8 cellular contexts compared by ENCODE assay signal in the genomic region with DNA sequence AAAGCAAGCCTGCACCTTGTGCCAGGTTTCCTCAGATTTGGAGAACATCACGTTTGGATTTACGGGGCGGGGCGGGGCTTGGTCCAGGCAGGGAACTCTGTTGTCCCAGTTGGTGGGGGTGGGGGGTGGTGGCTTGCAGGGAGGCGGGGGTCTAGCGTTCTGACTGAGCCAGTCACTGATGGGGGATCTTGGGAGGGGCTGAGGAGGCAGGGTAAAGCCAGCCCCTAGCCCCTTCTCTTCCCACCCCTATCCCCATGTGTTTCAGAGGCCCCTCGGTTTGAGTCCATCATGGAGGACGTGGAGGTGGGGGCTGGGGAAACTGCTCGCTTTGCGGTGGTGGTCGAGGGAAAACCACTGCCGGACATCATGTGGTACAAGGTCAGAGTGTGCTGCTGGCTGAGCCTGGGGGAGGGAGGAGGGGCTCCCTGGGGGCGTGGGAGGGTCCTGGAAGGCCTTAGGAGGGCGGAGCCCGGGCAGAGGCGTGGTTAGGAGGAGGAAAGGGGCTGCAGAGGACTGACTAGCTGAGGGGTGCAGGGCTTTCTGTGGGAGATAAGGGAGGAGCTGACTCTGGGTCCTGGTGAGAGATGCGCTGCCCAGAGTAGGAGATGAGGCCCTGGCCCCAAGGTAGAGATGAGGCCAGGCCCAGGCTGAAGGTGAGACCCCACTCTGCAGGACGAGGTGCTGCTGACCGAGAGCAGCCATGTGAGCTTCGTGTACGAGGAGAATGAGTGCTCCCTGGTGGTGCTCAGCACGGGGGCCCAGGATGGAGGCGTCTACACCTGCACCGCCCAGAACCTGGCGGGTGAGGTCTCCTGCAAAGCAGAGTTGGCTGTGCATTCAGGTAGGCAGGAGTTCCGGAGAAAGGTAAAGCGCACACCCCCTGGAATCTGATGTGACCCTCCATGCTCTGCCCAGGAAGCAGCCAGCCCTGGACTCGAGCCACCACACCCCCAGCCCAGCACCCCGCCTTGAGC. TPM values are rescaled to one million over a fixed set of nuclear protein-coding genes. Genes with fewer than 3 reads are reported as not detected.
DNase-seq lines count a peak whose midpoint lies in the region; ATAC-seq and TF ChIP-seq lines count a peak whose summit lies in the region.
"Had no signal": no experiment of that assay in that cellular context is flagged by ENCODE, and none has a peak within 500 bp of the region (broad histone marks: within the 10 kb centered on the region; RNA-seq: fewer than 3 reads in every experiment).

No MANE protein-coding gene starts in this region.

- no peaks in the 10 kb centered on the region for H3K9me3 ChIP-seq in IMR-90 (ENCODE audit: control insufficient read depth, insufficient read depth, low read length)
- H3K9me3 ChIP-seq in esophagus muscularis mucosa: no peaks in the 10 kb centered on the region
- no peaks in the 10 kb centered on the region for H3K9me3 ChIP-seq in ovary

- peaks cover 14% of the 10 kb centered on the region for H3K27me3 Mint-ChIP-seq in T-helper 2 cell treated with Interferon-gamma antibody and Interleukin-4, amounts not matched to agents 5 μg/mL and 100 μg/mL, for 36 hours (ENCODE audit: low read depth)

- peaks cover 3% of the 10 kb centered on the region; the same call in 1 of the 2 replicates for H3K4me1 ChIP-seq in IMR-90 (ENCODE audit: control insufficient read depth, insufficient read depth, low read length)
- H3K4me1 ChIP-seq in esophagus muscularis mucosa: peaks cover 8 to 58% (median 37%) of the 10 kb centered on the region in 4 donors
- peaks cover 3% of the 10 kb centered on the region for H3K4me1 ChIP-seq in ovary (ENCODE audit: insufficient read depth)

- H3K18ac ChIP-seq in IMR-90 (ENCODE audit: low read depth, low read length): no peak overlapping the region

- DNase-seq in IMR-90: no peak
- DNase-seq in esophagus muscularis mucosa (ENCODE audit: extremely low spot score): no peak
- peak in 3 of 5 donors; percentile 19 to 68 (median 59) for DNase-seq in ovary
- DNase-seq in OCI-M2 (lab: John Stamatoyannopoulos, UW; ENCODE audit: unreplicated experiment): no peak
- no peak for DNase-seq in T-helper 2 cell treated with Interferon-gamma antibody and Interleukin-4, amounts not matched to agents 5 μg/mL and 100 μg/mL, for 36 hours (ENCODE audit: low spot score)
- no peak for DNase-seq in activated gamma-delta T cell (lab: John Stamatoyannopoulos, UW)

- WGBS in IMR-90 (ENCODE audit: extremely low coverage in 2 of 2, insufficient read length in 1 of 2), 2 experiments: 87% methylated on average over 6 of the region's 29 CpGs; no CpG with 5 or more reads in 1 of the 2 experiments
- WGBS in esophagus muscularis mucosa: 45% methylated on average over 27 of the region's 29 CpGs
- WGBS in ovary, 3 donors: 42 to 49% (median 43%) methylated on average over 29 of the region's 29 CpGs

- H3K4me2 ChIP-seq in IMR-90 (ENCODE audit: low read depth, low read length): no peak overlapping the region

- BruUV-seq in IMR-90 (replicated peaks; lab: Mats Ljungman, UMichigan): no TSS peak

- no peak for ATAC-seq in IMR-90 (ENCODE audit: low read depth)

- no peak for TF ChIP-seq RAD21 in IMR-90 (IDR thresholded peaks at IDR 0.05; ENCODE audit: low read length)

- dilution Hi-C loops in IMR-90 (cut with HindIII; ENCODE audit: low sequenced_read_pairs, unreplicated experiment): no loop called here

- H3K9me1 ChIP-seq in IMR-90 (ENCODE audit: insufficient read depth, low read length): no peaks in the 10 kb centered on the region

- H3K27ac ChIP-seq in IMR-90 (ENCODE audit: insufficient read depth, low read length): no peak overlapping the region
- H3K27ac ChIP-seq in esophagus muscularis mucosa (replicated peaks in 1 of 4): peak overlapping the region; percentile 60 to 99 (median 94)
- H3K27ac ChIP-seq in ovary: no peak overlapping the region

- no peaks in the 10 kb centered on the region; the same call in 1 of the 2 replicates for H4K20me1 ChIP-seq in IMR-90 (ENCODE audit: insufficient read depth, low read length)

- TF ChIP-seq POLR2A in IMR-90 (IDR thresholded peaks at IDR 0.05; ENCODE audit: low read depth, low read length) (no peak), esophagus muscularis mucosa (IDR thresholded peaks at IDR 0.05; ENCODE audit: low read depth) (no peak), ovary (IDR thresholded peaks at IDR 0.05) (no peak)

- H2AK5ac ChIP-seq in IMR-90 (ENCODE audit: low read depth, low read length): no peak overlapping the region

- H3K56ac ChIP-seq in IMR-90 (ENCODE audit: extremely low read depth, insufficient read depth, low read length): no peak overlapping the region

- CTCF ChIA-PET in IMR-90 (lab: Yijun Ruan, JAX): interaction anchor here (0.6 to 1.8 kb wide), 5 partner anchors 9 to 74 kb away, joined by 3 to 5 read pairs (median 3); no protein-coding TSS in a partner anchor

- no peak for TF ChIP-seq EP300 in esophagus muscularis mucosa (IDR thresholded peaks at IDR 0.05)
- TF ChIP-seq EP300 in ovary (IDR thresholded peaks at IDR 0.05): no peak

- no peak overlapping the region for H2BK20ac ChIP-seq in IMR-90 (ENCODE audit: low read depth, low read length)

- H4K5ac ChIP-seq in IMR-90 (ENCODE audit: low read depth, low read length): no peak overlapping the region

- no peak overlapping the region for H2BK5ac ChIP-seq in IMR-90 (ENCODE audit: low read depth, low read length, poor library complexity, severe bottlenecking)

- H3K9ac ChIP-seq in IMR-90 (ENCODE audit: low read depth, low read length): no peak overlapping the region

- no peak overlapping the region; the same call in 1 of the 2 replicates for H3K4ac ChIP-seq in IMR-90 (ENCODE audit: low read depth, low read length)

- no peak overlapping the region for H3K14ac ChIP-seq in IMR-90 (replicated peaks; ENCODE audit: low read depth, low read length)

- no peak overlapping the region for H3K23ac ChIP-seq in IMR-90 (ENCODE audit: low read depth, low read length)

- no peak overlapping the region for H3K4me3 Mint-ChIP-seq in T-helper 2 cell treated with Interferon-gamma antibody and Interleukin-4, amounts not matched to agents 5 μg/mL and 100 μg/mL, for 36 hours
- H3K4me3 Mint-ChIP-seq: activated T-helper 17 cell treated with anti-CD3 and anti-CD28 coated beads, Interleukin-2, amount 50 U/mL, for 72 hours; dendritic cell treated with granulocyte-macrophage colony-stimulating factor and Interleukin-4, amounts not matched to agents 40 ng/mL and 50 ng/mL, for 4 days had no signal

- H4K91ac ChIP-seq in IMR-90 (ENCODE audit: insufficient read depth, low read depth, low read length): no peak overlapping the region

- H2AFZ ChIP-seq in IMR-90 (replicated peaks; ENCODE audit: low read length, poor library complexity): peak overlapping the region; percentile 71

- H2BK15ac ChIP-seq in IMR-90 (ENCODE audit: low read depth, low read length): no peak overlapping the region

- in situ Hi-C loops in IMR-90 (cut with MboI; ENCODE audit: low sequenced_read_pairs): no loop called here

- H3K79me1 ChIP-seq in IMR-90 (ENCODE audit: low read depth in 1 of 2, low read length in 2 of 2): no peaks in the 10 kb centered on the region

- no peak overlapping the region for H3K27ac Mint-ChIP-seq in T-helper 2 cell treated with Interferon-gamma antibody and Interleukin-4, amounts not matched to agents 5 μg/mL and 100 μg/mL, for 36 hours
- H3K27ac Mint-ChIP-seq: activated T-helper 17 cell treated with anti-CD3 and anti-CD28 coated beads, Interleukin-2, amount 50 U/mL, for 72 hours; dendritic cell treated with granulocyte-macrophage colony-stimulating factor and Interleukin-4, amounts not matched to agents 40 ng/mL and 50 ng/mL, for 4 days had no signal

- H3K9me3 Mint-ChIP-seq in T-helper 2 cell treated with Interferon-gamma antibody and Interleukin-4, amounts not matched to agents 5 μg/mL and 100 μg/mL, for 36 hours: no peaks in the 10 kb centered on the region
- H3K9me3 Mint-ChIP-seq: activated T-helper 17 cell treated with anti-CD3 and anti-CD28 coated beads, Interleukin-2, amount 50 U/mL, for 72 hours; dendritic cell treated with granulocyte-macrophage colony-stimulating factor and Interleukin-4, amounts not matched to agents 40 ng/mL and 50 ng/mL, for 4 days had no signal

- H3K36me3 ChIP-seq in IMR-90 (ENCODE audit: control insufficient read depth, insufficient read depth, low read length) (peaks cover 54% of the 10 kb centered on the region), esophagus muscularis mucosa (peaks cover 31 to 87% (median 49%) of the 10 kb centered on the region in 4 donors), ovary (no peaks in the 10 kb centered on the region)

- H3K4me1 Mint-ChIP-seq in T-helper 2 cell treated with Interferon-gamma antibody and Interleukin-4, amounts not matched to agents 5 μg/mL and 100 μg/mL, for 36 hours (ENCODE audit: low read depth): no peaks in the 10 kb centered on the region

- no peak overlapping the region for H2BK120ac ChIP-seq in IMR-90 (ENCODE audit: low read depth, low read length)

- H3K4me3 ChIP-seq in IMR-90 (ENCODE audit: insufficient read depth, low read depth, low read length): no peak overlapping the region
- H3K4me3 ChIP-seq in esophagus muscularis mucosa: no peak overlapping the region
- no peak overlapping the region for H3K4me3 ChIP-seq in ovary

- H2AK9ac ChIP-seq in IMR-90 (replicated peaks; ENCODE audit: low read depth, low read length, poor library complexity): peak overlapping the region; percentile 47

- POLR2A ChIA-PET in IMR-90 (lab: Charles Lee; ENCODE audit: unreplicated experiment): no interaction called here

- H3K27me3 ChIP-seq in IMR-90 (ENCODE audit: control insufficient read depth, insufficient read depth, low read length): no peaks in the 10 kb centered on the region
- H3K27me3 ChIP-seq in esophagus muscularis mucosa: peaks cover 0 to 5% (median 0%) of the 10 kb centered on the region in 4 donors
- no peaks in the 10 kb centered on the region for H3K27me3 ChIP-seq in ovary

- no peak for TF ChIP-seq CTCF in IMR-90 (conservative IDR thresholded peaks at IDR 0.05; ENCODE audit: low read depth, low read length)
- no peak for TF ChIP-seq CTCF in esophagus muscularis mucosa (IDR thresholded peaks at IDR 0.05)
- no peak for TF ChIP-seq CTCF in ovary (IDR thresholded peaks at IDR 0.05)

- H4K8ac ChIP-seq in IMR-90 (ENCODE audit: low read depth in 2 of 2, low read length in 2 of 2): no peak overlapping the region; a peak in 1 of 4 replicates

- H3K36me3 Mint-ChIP-seq in T-helper 2 cell treated with Interferon-gamma antibody and Interleukin-4, amounts not matched to agents 5 μg/mL and 100 μg/mL, for 36 hours (ENCODE audit: low read depth): no peaks in the 10 kb centered on the region

- intact Hi-C loops in IMR-90 (cut with micrococcal nuclease) (loop anchor here (1.0 kb wide), 1 partner anchor 53 kb away; no protein-coding TSS in a partner anchor), esophagus muscularis mucosa (cut with DNase I) (loop anchor here (5.0 kb wide), 1 partner anchor 55 kb away; no protein-coding TSS in a partner anchor), ovary (cut with DNase I) (loop anchor here in 3 of 4 donors (2.0 to 10.0 kb wide), 3 partner anchors 48 to 58 kb away; no protein-coding TSS in a partner anchor)

RNA-seq across cellular contexts. Expression of a gene that starts 21.8 kb away (rescaled TPM):
- total RNA-seq in IMR-90 (2012; rRNA removed) (93.0 and 103 TPM in 2 replicates), esophagus muscularis mucosa (10 to 100 TPM; 16.2 to 32.6 (median 19.9) TPM), ovary (10 to 100 TPM; 14.2 to 35.7 (median 23.7) TPM)
- polyA plus RNA-seq in IMR-90 (2012; rRNA removed) (124 and 134 TPM in 2 replicates), ovary (10 to 100 TPM; 20.0 to 33.7 TPM)
- polyA plus RNA-seq in IMR-90 (2012; cell fraction: cytosol; rRNA removed): 73.7 and 110 TPM in 2 replicates
- 322 and 367 TPM in 2 replicates for polyA plus RNA-seq in IMR-90 (2012; cell fraction: nucleus; rRNA removed; ENCODE audit: low replicate concordance)

RNA-seq across cellular contexts. Expression of a gene that starts 37.4 kb away (rescaled TPM):
- total RNA-seq in IMR-90 (2012; rRNA removed) (not detected in 2 replicates), esophagus muscularis mucosa (not detected), ovary (under 1 TPM in 3 of 7 donors, not detected in 4; 0.10 to 0.28 (median 0.24) TPM)
- polyA plus RNA-seq in IMR-90 (2012; rRNA removed) (0.10 TPM in 1 of 2 replicates, not detected in the other), ovary (under 1 TPM in 1 of 2 donors, not detected in 1; 0.05 TPM)
- polyA plus RNA-seq in IMR-90 (2012; cell fraction: cytosol; rRNA removed): not detected in 2 replicates
- 0.16 and 0.33 TPM in 2 replicates for polyA plus RNA-seq in IMR-90 (2012; cell fraction: nucleus; rRNA removed; ENCODE audit: low replicate concordance)

RNA-seq across cellular contexts. Expression of a gene that starts 42.2 kb away (rescaled TPM):
- total RNA-seq in IMR-90 (2012; rRNA removed) (6.8 and 7.8 TPM in 2 replicates), esophagus muscularis mucosa (100 to 1,000 TPM; 115 to 251 (median 180) TPM), ovary (10 to 100 TPM; 13.9 to 79.7 (median 29.6) TPM)
- polyA plus RNA-seq in IMR-90 (2012; rRNA removed) (81.6 and 109 TPM in 2 replicates), ovary (10 to 100 TPM in 1 of 2 donors, 1 to 10 TPM in 1; 9.9 to 31.4 TPM)
- polyA plus RNA-seq in IMR-90 (2012; cell fraction: cytosol; rRNA removed): 37.7 and 53.1 TPM in 2 replicates
- 492 and 808 TPM in 2 replicates for polyA plus RNA-seq in IMR-90 (2012; cell fraction: nucleus; rRNA removed; ENCODE audit: low replicate concordance)

RNA-seq across cellular contexts. Expression of a gene that starts 58.7 kb away (rescaled TPM):
- total RNA-seq in IMR-90 (2012; rRNA removed) (3.3 and 4.3 TPM in 2 replicates), esophagus muscularis mucosa (over 10,000 TPM; 19,781 to 23,770 (median 22,752) TPM), ovary (1,000 to 10,000 TPM in 1 of 7 donors, 100 to 1,000 TPM in 4, 10 to 100 TPM in 2; 86.5 to 1,061 (median 184) TPM)
- polyA plus RNA-seq in IMR-90 (2012; rRNA removed) (4.0 and 4.9 TPM in 2 replicates), ovary (100 to 1,000 TPM; 149 to 642 TPM)
- 3.4 and 4.1 TPM in 2 replicates for polyA plus RNA-seq in IMR-90 (2012; cell fraction: cytosol; rRNA removed)
- polyA plus RNA-seq in IMR-90 (2012; cell fraction: nucleus; rRNA removed; ENCODE audit: low replicate concordance): 3.2 TPM in 2 replicates
- total RNA-seq: activated T-helper 17 cell treated with anti-CD3 and anti-CD28 coated beads, Interleukin-2, amount 50 U/mL, for 72 hours had no signal

Comparison
In these comparisons a context has a peak if more than half of its experiments do, and no peak if none do; other contexts are left out.
1. DNase-seq: peak in ovary (3 of 5); none in IMR-90 (single experiment), esophagus muscularis mucosa (single experiment), OCI-M2 (single experiment), T-helper 2 cell treated with Interferon-gamma antibody and Interleukin-4, amounts not matched to agents 5 μg/mL and 100 μg/mL, for 36 hours (single experiment) and activated gamma-delta T cell (single experiment).
2. H3K27ac ChIP-seq: peak in esophagus muscularis mucosa (4 of 4); none in IMR-90 (single experiment) and ovary (0 of 2).